21 cellular contexts compared by ENCODE assay signal in genomic region chr10:47478114-47478513, GRCh38. TPM values are rescaled to one million over a fixed set of nuclear protein-coding genes. Genes with fewer than 3 reads are reported as not detected.
"Had no signal": no experiment of that assay in that cellular context is flagged by ENCODE, and none has a peak within 500 bp of the region (broad histone marks: within the 10 kb centered on the region; RNA-seq: fewer than 3 reads in every experiment).

No MANE protein-coding gene starts in this region.

RNA-seq across cellular contexts. Expression of gene ANXA8, which starts 5.8 kb away (rescaled TPM):
- total RNA-seq: natural killer cell, occipital lobe, posterior vena cava, pulmonary artery endothelial cell, temporal lobe, thoracic aorta had no signal
- polyA plus RNA-seq: neural cell had no signal

RNA-seq across cellular contexts. Expression of gene FAM25G, which starts 13.4 kb away (rescaled TPM):
- total RNA-seq: natural killer cell, occipital lobe, osteoblast, pancreas, posterior vena cava, prostate gland, pulmonary artery endothelial cell, right atrium auricular region, sciatic nerve, smooth muscle cell, spleen, stomach, subcutaneous adipose tissue, temporal lobe, thoracic aorta, thyroid gland, tibial nerve, upper lobe of left lung, ureter, vagina had no signal
- polyA plus RNA-seq: neural cell, pancreas, smooth muscle cell, spleen, stomach had no signal
